Comparison of ENCODE assay signal across 1 cellular context in the genomic region with DNA sequence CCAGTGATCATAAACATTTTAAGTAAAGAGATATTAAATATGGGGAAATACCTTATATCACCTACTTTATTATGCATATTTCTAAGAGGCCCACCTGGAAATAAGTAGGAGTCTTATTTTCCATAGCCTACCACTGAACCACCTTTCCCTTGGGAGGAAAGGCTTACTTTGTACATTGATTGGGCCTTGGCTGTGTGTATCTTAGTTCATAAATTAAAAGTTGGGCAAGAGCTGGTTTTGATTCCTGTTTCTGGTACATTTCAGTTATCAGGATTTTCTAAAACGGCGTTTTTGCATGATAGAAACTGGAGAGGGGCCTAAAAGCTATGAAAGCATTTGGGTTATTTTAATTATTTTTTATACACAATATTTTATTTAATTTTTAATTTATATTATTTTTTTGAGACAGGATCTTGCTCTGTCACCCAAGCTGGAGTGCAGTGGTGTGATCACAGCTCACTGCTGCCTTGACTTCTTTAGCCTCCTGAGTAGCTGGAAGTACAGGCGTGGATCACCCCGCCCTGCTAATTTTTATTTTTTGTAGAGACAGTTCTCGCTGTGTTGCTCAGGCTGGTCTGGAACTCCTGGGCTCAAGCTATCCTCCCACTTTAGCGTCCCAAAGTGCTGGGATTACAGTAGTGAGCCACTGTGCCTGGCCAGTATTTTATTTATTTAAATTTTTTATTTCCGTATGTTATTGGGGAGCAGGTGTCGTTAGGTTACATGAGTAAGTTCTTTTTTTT.
TF ChIP-seq lines count a peak whose summit lies in the region.

No MANE protein-coding gene starts in this region.

TF ChIP-seq in neural cell, 6 proteins besides CTCF, POLR2A, EP300 and RAD21:
- TF ChIP-seq POLR2AphosphoS5 (IDR thresholded peaks at IDR 0.05) (no peak), EZH2 (IDR thresholded peaks at IDR 0.05; ENCODE audit: borderline replicate concordance, insufficient read depth, low read length, poor library complexity, severe bottlenecking) (no peak), TAF1 (IDR thresholded peaks at IDR 0.05; ENCODE audit: low read depth) (no peak), MXI1 (conservative IDR thresholded peaks at IDR 0.05; ENCODE audit: poor library complexity, severe bottlenecking) (no peak), SMC3 (conservative IDR thresholded peaks at IDR 0.05; ENCODE audit: poor library complexity) (no peak)
- TF ChIP-seq, protein P1, sequence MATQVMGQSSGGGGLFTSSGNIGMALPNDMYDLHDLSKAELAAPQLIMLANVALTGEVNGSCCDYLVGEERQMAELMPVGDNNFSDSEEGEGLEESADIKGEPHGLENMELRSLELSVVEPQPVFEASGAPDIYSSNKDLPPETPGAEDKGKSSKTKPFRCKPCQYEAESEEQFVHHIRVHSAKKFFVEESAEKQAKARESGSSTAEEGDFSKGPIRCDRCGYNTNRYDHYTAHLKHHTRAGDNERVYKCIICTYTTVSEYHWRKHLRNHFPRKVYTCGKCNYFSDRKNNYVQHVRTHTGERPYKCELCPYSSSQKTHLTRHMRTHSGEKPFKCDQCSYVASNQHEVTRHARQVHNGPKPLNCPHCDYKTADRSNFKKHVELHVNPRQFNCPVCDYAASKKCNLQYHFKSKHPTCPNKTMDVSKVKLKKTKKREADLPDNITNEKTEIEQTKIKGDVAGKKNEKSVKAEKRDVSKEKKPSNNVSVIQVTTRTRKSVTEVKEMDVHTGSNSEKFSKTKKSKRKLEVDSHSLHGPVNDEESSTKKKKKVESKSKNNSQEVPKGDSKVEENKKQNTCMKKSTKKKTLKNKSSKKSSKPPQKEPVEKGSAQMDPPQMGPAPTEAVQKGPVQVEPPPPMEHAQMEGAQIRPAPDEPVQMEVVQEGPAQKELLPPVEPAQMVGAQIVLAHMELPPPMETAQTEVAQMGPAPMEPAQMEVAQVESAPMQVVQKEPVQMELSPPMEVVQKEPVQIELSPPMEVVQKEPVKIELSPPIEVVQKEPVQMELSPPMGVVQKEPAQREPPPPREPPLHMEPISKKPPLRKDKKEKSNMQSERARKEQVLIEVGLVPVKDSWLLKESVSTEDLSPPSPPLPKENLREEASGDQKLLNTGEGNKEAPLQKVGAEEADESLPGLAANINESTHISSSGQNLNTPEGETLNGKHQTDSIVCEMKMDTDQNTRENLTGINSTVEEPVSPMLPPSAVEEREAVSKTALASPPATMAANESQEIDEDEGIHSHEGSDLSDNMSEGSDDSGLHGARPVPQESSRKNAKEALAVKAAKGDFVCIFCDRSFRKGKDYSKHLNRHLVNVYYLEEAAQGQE (IDR thresholded peaks at IDR 0.05; ENCODE audit: borderline replicate concordance): no peak
